In genomic region chr1:165456861-165457260, GRCh38 we compare ENCODE assay signal across 25 cellular contexts. TPM values are rescaled to one million over a fixed set of nuclear protein-coding genes. Genes with fewer than 3 reads are reported as not detected.
"Had no signal": no experiment of that assay in that cellular context is flagged by ENCODE, and none has a peak within 500 bp of the region (broad histone marks: within the 10 kb centered on the region; RNA-seq: fewer than 3 reads in every experiment).

No MANE protein-coding gene starts in this region.

- DNase-seq: activated CD4-positive, alpha-beta T cell treated with anti-CD3 and anti-CD28 coated beads for 4 hours; activated CD4-positive, alpha-beta T cell treated with anti-CD3 and anti-CD28 coated beads, Interleukin-2, amount 50 U/mL, for 48 hours; activated CD4-positive, CD25-positive, alpha-beta regulatory T cell; activated CD8-positive, alpha-beta memory T cell treated with anti-CD3 and anti-CD28 coated beads, Interleukin-2, amount 50 U/mL, for 48 hours; activated naive CD4-positive, alpha-beta T cell treated with Interleukin-2 at 50 U/mL for 16 hours; activated naive CD8-positive, alpha-beta T cell treated with anti-CD3 and anti-CD28 coated beads, Interleukin-2, amount 10 ng/mL, durations not matched to agents 7 days and 5 days; activated T-cell treated with anti-CD3 and anti-CD28 coated beads, Interleukin-2, amount 50 U/mL, for 4 hours; amniotic stem cell; dorsolateral prefrontal cortex; effector memory CD8-positive, alpha-beta T cell; glutamatergic neuron; immature natural killer cell; natural killer cell; right cardiac atrium; stimulated activated CD4-positive, alpha-beta T cell treated with anti-CD3 and anti-CD28 coated beads, Interleukin-12 subunit alpha, Interleukin-12 subunit beta, amount 100 ng/mL, for 4 hours; substantia nigra; T1000; thyroid gland; upper lobe of right lung had no signal

- H3K36me3 Mint-ChIP-seq: activated naive CD8-positive, alpha-beta T cell treated with anti-CD3 and anti-CD28 coated beads, Interleukin-2, amount 10 ng/mL, durations not matched to agents 7 days and 5 days; immature natural killer cell; natural killer cell had no signal

- H3K9me3 Mint-ChIP-seq: activated naive CD8-positive, alpha-beta T cell treated with anti-CD3 and anti-CD28 coated beads, Interleukin-2, amount 10 ng/mL, durations not matched to agents 7 days and 5 days; activated T-cell treated with anti-CD3 and anti-CD28 coated beads, Interleukin-2, amount 50 U/mL, for 4 hours; central memory CD8-positive, alpha-beta T cell; effector memory CD8-positive, alpha-beta T cell; immature natural killer cell; natural killer cell; stimulated activated naive CD8-positive, alpha-beta T cell treated with anti-CD3 and anti-CD28 coated beads, Interleukin-15, Interleukin-2, amounts not matched to agents 100 ng/mL and 50 ng/mL, for 24 hours had no signal

- H3K4me3 Mint-ChIP-seq: activated naive CD8-positive, alpha-beta T cell treated with anti-CD3 and anti-CD28 coated beads, Interleukin-2, amount 10 ng/mL, durations not matched to agents 7 days and 5 days; activated T-cell treated with anti-CD3 and anti-CD28 coated beads, Interleukin-2, amount 50 U/mL, for 4 hours; central memory CD8-positive, alpha-beta T cell; effector memory CD8-positive, alpha-beta T cell; immature natural killer cell; natural killer cell; stimulated activated naive CD8-positive, alpha-beta T cell treated with anti-CD3 and anti-CD28 coated beads, Interleukin-15, Interleukin-2, amounts not matched to agents 100 ng/mL and 50 ng/mL, for 24 hours had no signal

- H3K4me1 Mint-ChIP-seq: activated naive CD8-positive, alpha-beta T cell treated with anti-CD3 and anti-CD28 coated beads, Interleukin-2, amount 10 ng/mL, durations not matched to agents 7 days and 5 days; central memory CD8-positive, alpha-beta T cell; immature natural killer cell; natural killer cell had no signal

- H3K27ac Mint-ChIP-seq: activated naive CD8-positive, alpha-beta T cell treated with anti-CD3 and anti-CD28 coated beads, Interleukin-2, amount 10 ng/mL, durations not matched to agents 7 days and 5 days; effector memory CD8-positive, alpha-beta T cell; immature natural killer cell; natural killer cell; stimulated activated naive CD8-positive, alpha-beta T cell treated with anti-CD3 and anti-CD28 coated beads, Interleukin-15, Interleukin-2, amounts not matched to agents 100 ng/mL and 50 ng/mL, for 24 hours had no signal

RNA-seq across cellular contexts. Expression of gene RXRG, which starts 11.9 kb away (rescaled TPM):
- total RNA-seq: activated CD8-positive, alpha-beta memory T cell treated with anti-CD3 and anti-CD28 coated beads for 36 hours; activated naive CD8-positive, alpha-beta T cell treated with anti-CD3 and anti-CD28 coated beads, Interleukin-2, amount 10 ng/mL, durations not matched to agents 7 days and 5 days; activated T-cell treated with anti-CD3 and anti-CD28 coated beads, Interleukin-2, amount 50 U/mL, for 4 hours; endothelial cell of umbilical vein; kidney epithelial cell; natural killer cell; pulmonary artery endothelial cell had no signal
